ENCODE assay signal across 19 cellular contexts in the genomic region with DNA sequence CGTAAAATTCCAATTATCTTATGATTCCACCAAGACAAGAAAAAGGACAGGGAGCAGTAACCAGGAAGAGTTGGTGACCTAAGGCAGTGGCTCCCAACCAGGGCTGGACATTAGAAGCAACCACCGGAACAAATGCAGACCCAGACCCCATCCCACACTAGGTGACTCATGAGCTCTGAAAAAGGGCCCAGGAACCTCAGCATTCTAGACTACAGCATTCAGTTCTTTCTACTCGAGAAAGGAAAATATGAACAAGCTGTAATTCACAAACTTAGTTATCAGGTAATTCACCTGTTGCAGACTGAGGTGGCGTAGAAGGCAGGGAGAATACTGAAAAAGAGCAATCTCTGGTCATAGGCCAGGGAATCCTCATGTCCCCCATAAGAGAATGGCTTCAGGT.
DNase-seq lines count a peak whose midpoint lies in the region; ATAC-seq and TF ChIP-seq lines count a peak whose summit lies in the region.
"Had no signal": no experiment of that assay in that cellular context is flagged by ENCODE, and none has a peak within 500 bp of the region (broad histone marks: within the 10 kb centered on the region; RNA-seq: fewer than 3 reads in every experiment).

No MANE protein-coding gene starts in this region.

- CTCF ChIA-PET in activated CD4-positive, alpha-beta memory T cell treated with anti-CD3 and anti-CD28 coated beads, Interleukin-2, amount 10 ng/mL, durations not matched to agents 7 days and 5 days (lab: Charles Lee): interaction anchor here (1.2 kb wide), 1 partner anchor 14 kb away, joined by 3 read pairs; no protein-coding TSS in a partner anchor
- CTCF ChIA-PET in PC-9 (lab: Charles Lee): no interaction called here

- TF ChIP-seq CTCF in CD14-positive monocyte (IDR thresholded peaks at IDR 0.05): no peak
- TF ChIP-seq CTCF in PC-9 (conservative IDR thresholded peaks at IDR 0.05): no peak

- no peak overlapping the region for H3K27ac ChIP-seq in PC-9
- H3K27ac ChIP-seq: breast epithelium had no signal

- H3K4me3 ChIP-seq in PC-9: no peak overlapping the region
- H3K4me3 ChIP-seq: breast epithelium, GM12878 had no signal

- H3K27me3 ChIP-seq in PC-9 (ENCODE audit: insufficient read depth, low read depth): no peaks in the 10 kb centered on the region
- H3K27me3 ChIP-seq: breast epithelium had no signal

- H3K27ac Mint-ChIP-seq in CD14-positive monocyte: peak overlapping the region in 6 of 7 donors; percentile 7 to 90 (median 86)
- H3K27ac Mint-ChIP-seq in activated CD4-positive, alpha-beta memory T cell treated with anti-CD3 and anti-CD28 coated beads, Interleukin-2, amount 10 ng/mL, durations not matched to agents 7 days and 5 days: peak overlapping the region; percentile 59
- H3K27ac Mint-ChIP-seq: activated naive CD8-positive, alpha-beta T cell treated with anti-CD3 and anti-CD28 coated beads, Interleukin-2, amount 10 ng/mL, durations not matched to agents 7 days and 5 days; natural killer cell treated with Interleukin-12 subunit alpha and Interleukin-12 subunit beta and Interleukin-15 and Interleukin-18, amount 100 ng/mL, for 72 hours had no signal

- no peak overlapping the region for H2AFZ ChIP-seq in PC-9

- H3K4me2 ChIP-seq in PC-9: no peak overlapping the region

- H3K9me3 Mint-ChIP-seq in CD14-positive monocyte: no peaks in the 10 kb centered on the region
- H3K9me3 Mint-ChIP-seq in activated CD4-positive, alpha-beta memory T cell treated with anti-CD3 and anti-CD28 coated beads, Interleukin-2, amount 10 ng/mL, durations not matched to agents 7 days and 5 days: no peaks in the 10 kb centered on the region
- H3K9me3 Mint-ChIP-seq: activated naive CD8-positive, alpha-beta T cell treated with anti-CD3 and anti-CD28 coated beads, Interleukin-2, amount 10 ng/mL, durations not matched to agents 7 days and 5 days; natural killer cell treated with Interleukin-12 subunit alpha and Interleukin-12 subunit beta and Interleukin-15 and Interleukin-18, amount 100 ng/mL, for 72 hours had no signal

- peak overlapping the region in 1 of 2 donors; percentile 72 for H3K4me3 Mint-ChIP-seq in CD14-positive monocyte
- H3K4me3 Mint-ChIP-seq in activated CD4-positive, alpha-beta memory T cell treated with anti-CD3 and anti-CD28 coated beads, Interleukin-2, amount 10 ng/mL, durations not matched to agents 7 days and 5 days: no peak overlapping the region
- H3K4me3 Mint-ChIP-seq: activated naive CD8-positive, alpha-beta T cell treated with anti-CD3 and anti-CD28 coated beads, Interleukin-2, amount 10 ng/mL, durations not matched to agents 7 days and 5 days; natural killer cell treated with Interleukin-12 subunit alpha and Interleukin-12 subunit beta and Interleukin-15 and Interleukin-18, amount 100 ng/mL, for 72 hours had no signal

- H3K79me2 ChIP-seq in PC-9 (ENCODE audit: low read depth): no peaks in the 10 kb centered on the region

- peaks cover 5 to 11% (median 11%) of the 10 kb centered on the region in 3 donors for H3K27me3 Mint-ChIP-seq in CD14-positive monocyte (ENCODE audit: low read depth in 3 of 3)
- H3K27me3 Mint-ChIP-seq in activated CD4-positive, alpha-beta memory T cell treated with anti-CD3 and anti-CD28 coated beads, Interleukin-2, amount 10 ng/mL, durations not matched to agents 7 days and 5 days: no peaks in the 10 kb centered on the region
- H3K27me3 Mint-ChIP-seq: activated naive CD8-positive, alpha-beta T cell treated with anti-CD3 and anti-CD28 coated beads, Interleukin-2, amount 10 ng/mL, durations not matched to agents 7 days and 5 days; natural killer cell treated with Interleukin-12 subunit alpha and Interleukin-12 subunit beta and Interleukin-15 and Interleukin-18, amount 100 ng/mL, for 72 hours had no signal

- H3K4me1 ChIP-seq in PC-9 (replicated peaks; ENCODE audit: insufficient read depth): no peaks in the 10 kb centered on the region
- H3K4me1 ChIP-seq: breast epithelium had no signal

- no TSS peak for BruUV-seq in PC-9 (replicated peaks; lab: Mats Ljungman, UMichigan)

- no peaks in the 10 kb centered on the region for H3K9me3 ChIP-seq in PC-9 (ENCODE audit: insufficient read depth, low read depth)
- H3K9me3 ChIP-seq: breast epithelium had no signal

- peaks cover 20 to 47% of the 10 kb centered on the region in 2 donors for H3K36me3 Mint-ChIP-seq in CD14-positive monocyte
- peaks cover 31% of the 10 kb centered on the region for H3K36me3 Mint-ChIP-seq in activated CD4-positive, alpha-beta memory T cell treated with anti-CD3 and anti-CD28 coated beads, Interleukin-2, amount 10 ng/mL, durations not matched to agents 7 days and 5 days (ENCODE audit: low read depth)
- H3K36me3 Mint-ChIP-seq: natural killer cell treated with Interleukin-12 subunit alpha and Interleukin-12 subunit beta and Interleukin-15 and Interleukin-18, amount 100 ng/mL, for 72 hours had no signal

- DNase-seq in activated CD4-positive, CD25-positive, alpha-beta regulatory T cell (lab: John Stamatoyannopoulos, UW): no peak
- DNase-seq in CD14-positive monocyte (ENCODE audit: low spot score) (no peak), islet precursor cell (peak; percentile 58), PC-9 (no peak), RPMI8226 (no peak)
- no peak for DNase-seq in activated CD4-positive, alpha-beta memory T cell treated with anti-CD3 and anti-CD28 coated beads, Interleukin-2, amount 10 ng/mL, durations not matched to agents 7 days and 5 days
- DNase-seq: activated naive CD8-positive, alpha-beta T cell treated with anti-CD3 and anti-CD28 coated beads, Interleukin-2, amount 10 ng/mL, durations not matched to agents 7 days and 5 days; DMS153; mesenchymal stem cell; NCI-H1092; NCI-H2029; NCI-H446; stimulated activated CD4-positive, alpha-beta T cell treated with anti-CD3 and anti-CD28 coated beads, Interleukin-4, amount 100 ng/mL, for 1 hour; SW 1271 had no signal

- H3F3A ChIP-seq in PC-9 (ENCODE audit: insufficient read depth, low read depth): no peaks in the 10 kb centered on the region

- peaks cover 7% of the 10 kb centered on the region; the same call in 1 of the 2 replicates for H4K20me1 ChIP-seq in PC-9 (ENCODE audit: insufficient read depth)

- H3K36me3 ChIP-seq in PC-9 (ENCODE audit: low read depth): no peaks in the 10 kb centered on the region
- H3K36me3 ChIP-seq: breast epithelium had no signal

- no peaks in the 10 kb centered on the region for H3K9me2 ChIP-seq in PC-9 (ENCODE audit: insufficient read depth)

- intact Hi-C loops in CD14-positive monocyte (cut with micrococcal nuclease): no loop called here
- intact Hi-C loops in PC-9 (cut with micrococcal nuclease; ENCODE audit: unreplicated experiment): no loop called here

- peaks cover 66% of the 10 kb centered on the region for H3K4me1 Mint-ChIP-seq in CD14-positive monocyte
- H3K4me1 Mint-ChIP-seq in activated CD4-positive, alpha-beta memory T cell treated with anti-CD3 and anti-CD28 coated beads, Interleukin-2, amount 10 ng/mL, durations not matched to agents 7 days and 5 days: peaks cover 74% of the 10 kb centered on the region

- ATAC-seq in activated CD4-positive, CD25-positive, alpha-beta regulatory T cell treated with anti-CD3 and anti-CD28 coated beads, Interleukin-2, amount 50 U/mL, for 24 hours: peak; percentile 29 to 48
- no peak for ATAC-seq in HG02588 (IDR thresholded peaks at IDR 0.05; ENCODE audit: unreplicated experiment)
- ATAC-seq: GM12878; natural killer cell treated with Interleukin-12 subunit alpha and Interleukin-12 subunit beta and Interleukin-15 and Interleukin-18, amount 100 ng/mL, for 72 hours had no signal

- POLR2A ChIA-PET in activated CD4-positive, alpha-beta memory T cell treated with anti-CD3 and anti-CD28 coated beads, Interleukin-2, amount 10 ng/mL, durations not matched to agents 7 days and 5 days (lab: Charles Lee): interaction anchor here (1.2 to 1.9 kb wide), 5 partner anchors 8 to 44 kb away, joined by 3 to 5 read pairs (median 4); no protein-coding TSS in a partner anchor
- POLR2A ChIA-PET in PC-9 (lab: Charles Lee; ENCODE audit: unreplicated experiment): no interaction called here
